In the genomic region with DNA sequence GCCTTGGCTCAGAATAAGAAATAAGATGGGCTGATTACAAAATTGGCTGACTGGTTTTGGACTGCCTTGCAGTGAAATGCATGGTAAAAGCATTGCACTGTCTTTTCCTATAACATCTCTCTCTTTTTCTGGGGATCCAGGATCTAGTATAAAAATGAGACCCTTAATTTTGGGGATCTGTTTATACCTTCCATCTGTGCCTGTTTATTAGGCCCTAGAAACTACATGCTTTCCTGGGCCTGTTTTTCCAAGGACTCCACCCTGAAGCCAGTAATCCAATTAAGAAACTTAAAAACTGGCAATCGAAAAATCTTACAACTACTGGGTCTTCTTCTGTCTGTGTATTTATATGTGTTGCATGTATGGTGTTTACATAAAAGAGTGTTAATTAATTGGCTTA, we compare ENCODE assay signal across 22 cellular contexts. TPM values are rescaled to one million over a fixed set of nuclear protein-coding genes. Genes with fewer than 3 reads are reported as not detected.
"Had no signal": no experiment of that assay in that cellular context is flagged by ENCODE, and none has a peak within 500 bp of the region (broad histone marks: within the 10 kb centered on the region; RNA-seq: fewer than 3 reads in every experiment).

No MANE protein-coding gene starts in this region.

- FAIRE-seq: HepG2, RCC 7860 had no signal

- H3K27me3 ChIP-seq: SJSA1 had no signal

- DNase-seq: IMR-90, Kasumi-1, MM.1S, NCI-H1092 treated with DMSO at 0.1 percent for 48 hours, NCI-H1436, NCI-H187, NCI-H2029, NCI-H2081 treated with DMSO at 0.1 percent for 48 hours, NCI-H2171, NCI-H226, NCI-H446, NCI-H510A, NCI-H524 treated with DMSO at 0.1 percent for 48 hours, Right ventricle myocardium superior, RPMI8226, SIG-M5 had no signal

- H3K4me2 ChIP-seq: KMS-11 had no signal

- H3K9ac ChIP-seq: KMS-11 had no signal

- H3K36me3 ChIP-seq: SJSA1 had no signal

- ATAC-seq: HepG2 had no signal

- H3K4me1 ChIP-seq: SJSA1 had no signal

- H3K27ac ChIP-seq: KMS-11, SJSA1, SK-N-MC had no signal

- H3K4me3 ChIP-seq: SJSA1, SK-N-MC had no signal

RNA-seq across cellular contexts. Expression of a gene that starts 14.5 kb away (rescaled TPM):
- total RNA-seq: HepG2, HT1080, IMR-90, Right ventricle myocardium superior, SJSA1 had no signal
- polyA plus RNA-seq: HepG2, IMR-90 had no signal
